Comparison of ENCODE assay signal across 1 cellular context in the genomic region with DNA sequence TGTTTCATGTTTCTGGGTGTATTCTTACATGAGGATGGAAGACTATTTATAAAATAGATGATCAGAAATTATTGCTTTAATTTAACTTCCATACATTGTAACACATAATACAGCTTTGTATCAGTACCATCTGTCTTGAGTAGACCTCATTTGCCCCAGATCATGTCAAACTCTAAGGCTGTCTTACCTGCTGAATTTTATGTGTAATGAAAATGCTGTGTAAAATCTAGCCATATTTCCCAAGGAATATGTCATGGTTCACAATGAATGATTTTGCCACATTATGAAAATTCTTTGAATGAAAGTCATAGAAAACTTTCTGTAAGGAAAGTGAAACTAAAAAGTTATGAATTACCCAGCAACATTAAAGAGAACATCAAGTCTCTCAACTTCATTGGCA.
TF ChIP-seq lines count a peak whose summit lies in the region.

No MANE protein-coding gene starts in this region.

TF ChIP-seq in HEK293, 187 proteins besides CTCF, POLR2A, EP300 and RAD21:
- TF ChIP-seq PRDM1 (tag by site-specific recombination; IDR thresholded peaks at IDR 0.05) (0 out of 2 replicates have a peak, but pooled peaks have one; percentile 34), ZNF354C (tag by site-specific recombination; IDR thresholded peaks at IDR 0.05; ENCODE audit: borderline replicate concordance, low read depth) (no peak)
